2 cellular contexts compared by ENCODE assay signal in the genomic region with DNA sequence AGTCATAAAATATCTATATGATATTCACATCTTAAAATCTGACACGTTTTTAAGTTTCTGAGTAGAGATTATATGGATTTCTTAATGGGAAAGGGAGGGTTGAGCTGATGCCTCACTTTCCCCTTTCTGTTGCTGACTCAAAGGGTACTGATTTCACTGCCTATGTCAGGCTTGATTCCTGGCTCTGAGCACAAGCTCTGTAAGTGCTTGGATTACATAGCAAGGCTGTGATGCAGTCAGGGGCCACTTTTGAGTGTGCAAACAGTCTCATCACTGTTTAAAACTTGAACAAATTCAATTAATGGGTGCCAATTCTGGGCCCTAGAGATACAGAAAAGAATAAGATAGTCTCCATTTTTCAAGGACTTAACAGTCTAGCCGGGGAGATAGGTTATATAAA.
A peak's percentile ranks its signal among the peaks of the same experiment; 100 is the strongest.
TF ChIP-seq lines count a peak whose summit lies in the region.

No MANE protein-coding gene starts in this region.

TF ChIP-seq in GM23338, 12 proteins besides CTCF, POLR2A, EP300 and RAD21 (continued from another document):
- TF ChIP-seq, protein P1, sequence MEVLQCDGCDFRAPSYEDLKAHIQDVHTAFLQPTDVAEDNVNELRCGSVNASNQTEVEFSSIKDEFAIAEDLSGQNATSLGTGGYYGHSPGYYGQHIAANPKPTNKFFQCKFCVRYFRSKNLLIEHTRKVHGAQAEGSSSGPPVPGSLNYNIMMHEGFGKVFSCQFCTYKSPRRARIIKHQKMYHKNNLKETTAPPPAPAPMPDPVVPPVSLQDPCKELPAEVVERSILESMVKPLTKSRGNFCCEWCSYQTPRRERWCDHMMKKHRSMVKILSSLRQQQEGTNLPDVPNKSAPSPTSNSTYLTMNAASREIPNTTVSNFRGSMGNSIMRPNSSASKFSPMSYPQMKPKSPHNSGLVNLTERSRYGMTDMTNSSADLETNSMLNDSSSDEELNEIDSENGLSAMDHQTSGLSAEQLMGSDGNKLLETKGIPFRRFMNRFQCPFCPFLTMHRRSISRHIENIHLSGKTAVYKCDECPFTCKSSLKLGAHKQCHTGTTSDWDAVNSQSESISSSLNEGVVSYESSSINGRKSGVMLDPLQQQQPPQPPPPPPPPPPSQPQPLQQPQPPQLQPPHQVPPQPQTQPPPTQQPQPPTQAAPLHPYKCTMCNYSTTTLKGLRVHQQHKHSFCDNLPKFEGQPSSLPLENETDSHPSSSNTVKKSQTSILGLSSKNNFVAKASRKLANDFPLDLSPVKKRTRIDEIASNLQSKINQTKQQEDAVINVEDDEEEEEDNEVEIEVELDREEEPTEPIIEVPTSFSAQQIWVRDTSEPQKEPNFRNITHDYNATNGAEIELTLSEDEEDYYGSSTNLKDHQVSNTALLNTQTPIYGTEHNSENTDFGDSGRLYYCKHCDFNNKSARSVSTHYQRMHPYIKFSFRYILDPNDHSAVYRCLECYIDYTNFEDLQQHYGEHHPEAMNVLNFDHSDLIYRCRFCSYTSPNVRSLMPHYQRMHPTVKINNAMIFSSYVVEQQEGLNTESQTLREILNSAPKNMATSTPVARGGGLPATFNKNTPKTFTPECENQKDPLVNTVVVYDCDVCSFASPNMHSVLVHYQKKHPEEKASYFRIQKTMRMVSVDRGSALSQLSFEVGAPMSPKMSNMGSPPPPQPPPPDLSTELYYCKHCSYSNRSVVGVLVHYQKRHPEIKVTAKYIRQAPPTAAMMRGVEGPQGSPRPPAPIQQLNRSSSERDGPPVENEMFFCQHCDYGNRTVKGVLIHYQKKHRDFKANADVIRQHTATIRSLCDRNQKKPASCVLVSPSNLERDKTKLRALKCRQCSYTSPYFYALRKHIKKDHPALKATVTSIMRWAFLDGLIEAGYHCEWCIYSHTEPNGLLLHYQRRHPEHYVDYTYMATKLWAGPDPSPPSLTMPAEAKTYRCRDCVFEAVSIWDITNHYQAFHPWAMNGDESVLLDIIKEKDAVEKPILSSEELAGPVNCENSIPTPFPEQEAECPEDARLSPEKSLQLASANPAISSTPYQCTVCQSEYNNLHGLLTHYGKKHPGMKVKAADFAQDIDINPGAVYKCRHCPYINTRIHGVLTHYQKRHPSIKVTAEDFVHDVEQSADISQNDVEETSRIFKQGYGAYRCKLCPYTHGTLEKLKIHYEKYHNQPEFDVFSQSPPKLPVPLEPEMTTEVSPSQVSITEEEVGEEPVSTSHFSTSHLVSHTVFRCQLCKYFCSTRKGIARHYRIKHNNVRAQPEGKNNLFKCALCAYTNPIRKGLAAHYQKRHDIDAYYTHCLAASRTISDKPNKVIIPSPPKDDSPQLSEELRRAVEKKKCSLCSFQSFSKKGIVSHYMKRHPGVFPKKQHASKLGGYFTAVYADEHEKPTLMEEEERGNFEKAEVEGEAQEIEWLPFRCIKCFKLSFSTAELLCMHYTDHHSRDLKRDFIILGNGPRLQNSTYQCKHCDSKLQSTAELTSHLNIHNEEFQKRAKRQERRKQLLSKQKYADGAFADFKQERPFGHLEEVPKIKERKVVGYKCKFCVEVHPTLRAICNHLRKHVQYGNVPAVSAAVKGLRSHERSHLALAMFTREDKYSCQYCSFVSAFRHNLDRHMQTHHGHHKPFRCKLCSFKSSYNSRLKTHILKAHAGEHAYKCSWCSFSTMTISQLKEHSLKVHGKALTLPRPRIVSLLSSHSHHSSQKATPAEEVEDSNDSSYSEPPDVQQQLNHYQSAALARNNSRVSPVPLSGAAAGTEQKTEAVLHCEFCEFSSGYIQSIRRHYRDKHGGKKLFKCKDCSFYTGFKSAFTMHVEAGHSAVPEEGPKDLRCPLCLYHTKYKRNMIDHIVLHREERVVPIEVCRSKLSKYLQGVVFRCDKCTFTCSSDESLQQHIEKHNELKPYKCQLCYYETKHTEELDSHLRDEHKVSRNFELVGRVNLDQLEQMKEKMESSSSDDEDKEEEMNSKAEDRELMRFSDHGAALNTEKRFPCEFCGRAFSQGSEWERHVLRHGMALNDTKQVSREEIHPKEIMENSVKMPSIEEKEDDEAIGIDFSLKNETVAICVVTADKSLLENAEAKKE (CRISPR knock-in tag; IDR thresholded peaks at IDR 0.05): no peak

TF ChIP-seq in SK-N-SH treated with all-trans-retinoic acid at 6 μM for 48 hours, 23 proteins besides CTCF, POLR2A, EP300 and RAD21 (continued from another document):
- no peak for TF ChIP-seq POU6F1 (CRISPR knock-in tag; IDR thresholded peaks at IDR 0.05; ENCODE audit: borderline replicate concordance, low read depth)
- TF ChIP-seq RARB (CRISPR knock-in tag; IDR thresholded peaks at IDR 0.05): no peak
- no peak for TF ChIP-seq TSHZ2 (CRISPR knock-in tag; IDR thresholded peaks at IDR 0.05)
- 0 out of 2 replicates have a peak, but pooled peaks have one; percentile 17 for TF ChIP-seq SNAI2 (CRISPR knock-in tag; IDR thresholded peaks at IDR 0.05)
- TF ChIP-seq CSDC2 (CRISPR knock-in tag; IDR thresholded peaks at IDR 0.05): 0 out of 2 replicates have a peak, but pooled peaks have one; percentile 54
- TF ChIP-seq TCF4 (CRISPR knock-in tag; IDR thresholded peaks at IDR 0.05; ENCODE audit: borderline replicate concordance): no peak
- TF ChIP-seq ZNF70 (CRISPR knock-in tag; IDR thresholded peaks at IDR 0.05): no peak
- TF ChIP-seq GLIS3 (CRISPR knock-in tag; IDR thresholded peaks at IDR 0.05): no peak
TF ChIP-seq in SK-N-SH treated with all-trans-retinoic acid at 6 μM for 48 hours: peak in this region for 2.
